ENCODE assay signal across 28 cellular contexts in the genomic region with DNA sequence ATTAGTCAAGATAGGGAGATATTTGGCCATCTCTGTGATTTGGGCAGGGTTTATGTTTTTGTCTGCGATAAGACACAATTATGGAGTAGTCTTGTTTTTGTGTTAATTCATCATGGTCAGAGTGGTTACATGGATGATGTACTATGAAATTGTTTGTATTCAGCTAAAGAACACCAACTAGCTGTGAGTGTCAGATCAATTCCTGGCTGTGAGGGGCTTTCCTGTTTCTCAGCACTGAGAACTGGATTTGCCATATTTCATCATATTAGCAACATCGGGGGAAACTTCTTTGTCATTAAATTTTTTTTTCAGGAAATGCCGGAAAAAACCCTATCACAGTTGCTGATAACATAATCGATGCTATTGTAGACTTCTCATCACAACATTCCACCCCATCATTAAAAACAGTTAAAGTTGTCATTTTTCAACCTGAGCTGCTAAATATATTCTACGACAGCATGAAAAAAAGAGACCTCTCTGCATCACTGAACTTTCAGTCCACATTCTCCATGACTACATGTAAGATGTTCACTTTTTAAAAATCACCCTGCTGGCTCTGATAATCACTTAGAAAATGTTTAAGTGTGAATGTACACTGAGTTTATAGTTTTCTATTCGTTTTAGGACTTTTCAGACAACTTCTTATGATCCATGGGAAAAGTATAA. TPM values are rescaled to one million over a fixed set of nuclear protein-coding genes. Genes with fewer than 3 reads are reported as not detected.
"Had no signal": no experiment of that assay in that cellular context is flagged by ENCODE, and none has a peak within 500 bp of the region (broad histone marks: within the 10 kb centered on the region; RNA-seq: fewer than 3 reads in every experiment).

No MANE protein-coding gene starts in this region.

- H3K9me3 ChIP-seq: ascending aorta, SJCRH30 had no signal

- H3K27ac ChIP-seq: ascending aorta, cardiac muscle cell, SJCRH30, SK-N-MC, WERI-Rb-1 had no signal

- H3K27me3 Mint-ChIP-seq: activated CD4-positive, alpha-beta T cell treated with anti-CD3 and anti-CD28 coated beads, Interleukin-2, amount 10 ng/mL, durations not matched to agents 24 days and 14 days; activated CD8-positive, alpha-beta T cell treated with anti-CD3 and anti-CD28 coated beads for 36 hours; activated naive CD4-positive, alpha-beta T cell treated with anti-CD3 and anti-CD28 coated beads, Interleukin-2, amount 10 ng/mL, durations not matched to agents 7 days and 5 days; activated naive CD8-positive, alpha-beta T cell; central memory CD8-positive, alpha-beta T cell had no signal

- DNase-seq: activated CD4-positive, alpha-beta T cell treated with anti-CD3 and anti-CD28 coated beads, Interleukin-2, amount 10 ng/mL, durations not matched to agents 24 days and 14 days; activated CD4-positive, alpha-beta T cell treated with anti-CD3 and anti-CD28 coated beads, Interleukin-2, amount 50 U/mL, for 4 hours; activated CD8-positive, alpha-beta T cell treated with anti-CD3 and anti-CD28 coated beads for 36 hours; activated effector memory CD4-positive, alpha-beta T cell treated with Interleukin-2 at 50 U/mL for 16 hours; activated naive CD4-positive, alpha-beta T cell treated with anti-CD3 and anti-CD28 coated beads, Interleukin-2, amount 10 ng/mL, durations not matched to agents 7 days and 5 days; activated T-cell treated with anti-CD3 and anti-CD28 coated beads, Interleukin-2, amount 50 U/mL, for 4 hours; amygdala; NCI-H1092 treated with DMSO at 0.1 percent for 48 hours; NCI-H146; NCI-H187; NCI-H2029 treated with DMSO at 0.1 percent for 48 hours; NCI-H2107; NCI-H2171; NCI-H510A; NCI-H526; NCI-H748 treated with DMSO at 0.1 percent for 48 hours; SHP77; SJCRH30; T1000; WERI-Rb-1 had no signal

- H3K4me3 ChIP-seq: ascending aorta, cardiac muscle cell, SJCRH30, SK-N-MC had no signal

- H3K4me1 Mint-ChIP-seq: central memory CD8-positive, alpha-beta T cell had no signal

- H3K4me3 Mint-ChIP-seq: activated CD4-positive, alpha-beta T cell treated with anti-CD3 and anti-CD28 coated beads, Interleukin-2, amount 10 ng/mL, durations not matched to agents 24 days and 14 days; activated CD8-positive, alpha-beta T cell treated with anti-CD3 and anti-CD28 coated beads for 36 hours; activated naive CD4-positive, alpha-beta T cell treated with anti-CD3 and anti-CD28 coated beads, Interleukin-2, amount 10 ng/mL, durations not matched to agents 7 days and 5 days; activated naive CD8-positive, alpha-beta T cell; activated T-cell treated with anti-CD3 and anti-CD28 coated beads, Interleukin-2, amount 50 U/mL, for 4 hours; central memory CD8-positive, alpha-beta T cell had no signal

- H3K36me3 ChIP-seq: ascending aorta, cardiac muscle cell, SJCRH30, WERI-Rb-1 had no signal

- H3K27me3 ChIP-seq: ascending aorta, cardiac muscle cell had no signal

- H3K4me1 ChIP-seq: ascending aorta had no signal

- H3K9me3 Mint-ChIP-seq: activated CD4-positive, alpha-beta T cell treated with anti-CD3 and anti-CD28 coated beads, Interleukin-2, amount 10 ng/mL, durations not matched to agents 24 days and 14 days; activated naive CD4-positive, alpha-beta T cell treated with anti-CD3 and anti-CD28 coated beads, Interleukin-2, amount 10 ng/mL, durations not matched to agents 7 days and 5 days; activated T-cell treated with anti-CD3 and anti-CD28 coated beads, Interleukin-2, amount 50 U/mL, for 4 hours; central memory CD8-positive, alpha-beta T cell had no signal

- H3K27ac Mint-ChIP-seq: activated CD4-positive, alpha-beta T cell treated with anti-CD3 and anti-CD28 coated beads, Interleukin-2, amount 10 ng/mL, durations not matched to agents 24 days and 14 days; activated CD8-positive, alpha-beta T cell treated with anti-CD3 and anti-CD28 coated beads for 36 hours; activated naive CD4-positive, alpha-beta T cell treated with anti-CD3 and anti-CD28 coated beads, Interleukin-2, amount 10 ng/mL, durations not matched to agents 7 days and 5 days; activated naive CD8-positive, alpha-beta T cell had no signal

- ATAC-seq: activated CD8-positive, alpha-beta T cell treated with anti-CD3 and anti-CD28 coated beads for 36 hours; activated T-cell treated with anti-CD3 and anti-CD28 coated beads, Interleukin-2, amount 50 U/mL, for 4 hours; Panc1 had no signal

RNA-seq across cellular contexts. Expression of a gene that starts 49.2 kb away (rescaled TPM):
- total RNA-seq: ascending aorta, cardiac muscle cell, chondrocyte, RPMI7951 had no signal
